In genomic region chrX:70134116-70134477, GRCh38 we compare ENCODE assay signal across 8 cellular contexts. TPM values are rescaled to one million over a fixed set of nuclear protein-coding genes. Genes with fewer than 3 reads are reported as not detected.
A peak's percentile ranks its signal among the peaks of the same experiment; 100 is the strongest.
DNase-seq lines count a peak whose midpoint lies in the region; ATAC-seq and TF ChIP-seq lines count a peak whose summit lies in the region.

No MANE protein-coding gene starts in this region.

- peak overlapping the region in 1 of 2 experiments; percentile 43 for H3K18ac ChIP-seq in mesenchymal stem cell (ENCODE audit: low read depth in 1 of 2, low read length in 2 of 2)

- peak overlapping the region; percentile 74 for H3K27ac ChIP-seq in mesenchymal stem cell (ENCODE audit: low read length, poor library complexity, severe bottlenecking)

- TF ChIP-seq POLR2A in NB4 (IDR thresholded peaks at IDR 0.05; ENCODE audit: extremely low read depth, insufficient read length), result no peak

- peak overlapping the region; percentile 96 for H3K9ac ChIP-seq in mesenchymal stem cell (ENCODE audit: low read length)

- H3K27me3 ChIP-seq in mesenchymal stem cell (ENCODE audit: control insufficient read depth in 1 of 2, insufficient read depth in 1 of 2, low read length in 2 of 2), result peaks cover 0 to 5% of the 10 kb centered on the region in 2 experiments

- TF ChIP-seq CTCF in NB4 (IDR thresholded peaks at IDR 0.05; ENCODE audit: low read depth, low read length), result no peak

- peak; percentile 12 for DNase-seq in EL
- DNase-seq in NB4 (ENCODE audit: low read depth), result no peak
- no peak for DNase-seq in central memory CD8-positive, alpha-beta T cell (ENCODE audit: low spot score in 2 of 2)
- DNase-seq in mesenchymal stem cell, result peak; percentile 72
- no peak for DNase-seq in DMS153 (lab: John Stamatoyannopoulos, UW)
- no peak for DNase-seq in T-helper 9 cell
- no peak for DNase-seq in Kasumi-1 (lab: John Stamatoyannopoulos, UW)

- H3K23ac ChIP-seq in mesenchymal stem cell (ENCODE audit: low read length in 2 of 2), result no peak overlapping the region

- H3K36me3 Mint-ChIP-seq in central memory CD8-positive, alpha-beta T cell (ENCODE audit: insufficient read depth), result peaks cover 23% of the 10 kb centered on the region

- no peak overlapping the region for H2BK15ac ChIP-seq in mesenchymal stem cell (ENCODE audit: low read depth, poor library complexity, severe bottlenecking)

- H3K27me3 Mint-ChIP-seq in central memory CD8-positive, alpha-beta T cell, result no peaks in the 10 kb centered on the region

- peak overlapping the region; percentile 27 for H4K91ac ChIP-seq in mesenchymal stem cell (ENCODE audit: low read length)

- H3K9me3 ChIP-seq in mesenchymal stem cell (ENCODE audit: control insufficient read depth, low read length), result no peaks in the 10 kb centered on the region

- H3K4me1 ChIP-seq in mesenchymal stem cell (ENCODE audit: control insufficient read depth, insufficient read depth, low read depth, low read length), result peaks cover 2% of the 10 kb centered on the region

- no peak overlapping the region for H2BK120ac ChIP-seq in mesenchymal stem cell (ENCODE audit: low read depth, low read length)

- H3K4me3 ChIP-seq in NB4 (ENCODE audit: low read depth, low read length), result peak overlapping the region; percentile 99
- peak overlapping the region; percentile 67 to 84 for H3K4me3 ChIP-seq in mesenchymal stem cell (ENCODE audit: insufficient read depth in 1 of 2, low read depth in 1 of 2, low read length in 2 of 2)

- peak; percentile 1 for ATAC-seq in GM21786 (IDR thresholded peaks at IDR 0.05; ENCODE audit: unreplicated experiment)
- ATAC-seq in central memory CD8-positive, alpha-beta T cell (replicated peaks; ENCODE audit: extremely low read depth, poor library complexity, severe bottlenecking), result peak; percentile 11

- H3K4me2 ChIP-seq in mesenchymal stem cell (ENCODE audit: low read length, poor library complexity, severe bottlenecking), result peak overlapping the region; percentile 87

- H3K14ac ChIP-seq in mesenchymal stem cell (ENCODE audit: low read length in 2 of 2), result no peak overlapping the region

- H3K27ac Mint-ChIP-seq in central memory CD8-positive, alpha-beta T cell (ENCODE audit: low read depth), result peak overlapping the region; percentile 98

- H3K36me3 ChIP-seq in mesenchymal stem cell (ENCODE audit: control insufficient read depth in 1 of 2, insufficient read depth in 2 of 2, low read depth in 1 of 2, low read length in 2 of 2), result peaks cover 0 to 18% of the 10 kb centered on the region in 2 experiments

- no peak overlapping the region for H2BK12ac ChIP-seq in mesenchymal stem cell (ENCODE audit: low read length in 2 of 2)

- H4K8ac ChIP-seq in mesenchymal stem cell (ENCODE audit: low read length), result peak overlapping the region; percentile 82

- WGBS in mesenchymal stem cell, result under 1% methylated on average over 10 of the region's 12 CpGs

- no peaks in the 10 kb centered on the region for H3K79me1 ChIP-seq in mesenchymal stem cell (replicated peaks; ENCODE audit: low read length, poor library complexity, severe bottlenecking)

- no peak overlapping the region for H3K4ac ChIP-seq in mesenchymal stem cell (ENCODE audit: low read depth in 1 of 2, low read length in 2 of 2)

- H3K4me1 Mint-ChIP-seq in central memory CD8-positive, alpha-beta T cell, result peaks cover 29% of the 10 kb centered on the region

- no peak overlapping the region for H2AFZ ChIP-seq in mesenchymal stem cell (ENCODE audit: low read depth, low read length)

- H2BK5ac ChIP-seq in mesenchymal stem cell (ENCODE audit: low read depth, low read length, poor library complexity, severe bottlenecking), result no peak overlapping the region

- H3K4me3 Mint-ChIP-seq in central memory CD8-positive, alpha-beta T cell, result peak overlapping the region; percentile 94

- no peaks in the 10 kb centered on the region for H3K9me3 Mint-ChIP-seq in central memory CD8-positive, alpha-beta T cell

- no peak overlapping the region for H2AK5ac ChIP-seq in mesenchymal stem cell (ENCODE audit: low read length, severe bottlenecking)

RNA-seq across cellular contexts. Expression of gene IGBP1, which starts 0.8 kb away (rescaled TPM):
- polyA plus RNA-seq in mesenchymal stem cell (2013, experiment 1 of 2), result 56.2 TPM
- 58.2 TPM for polyA plus RNA-seq in mesenchymal stem cell (2013, experiment 2 of 2)

RNA-seq across cellular contexts. Expression of gene DGAT2L6, which starts 43.2 kb away (rescaled TPM):
- not detected for polyA plus RNA-seq in mesenchymal stem cell (2013, experiment 1 of 2)
- polyA plus RNA-seq in mesenchymal stem cell (2013, experiment 2 of 2), result not detected

Comparison
In these comparisons a context has a peak if more than half of its experiments do, and no peak if none do; other contexts are left out.
1. DNase-seq: peak in EL (single experiment) and mesenchymal stem cell (single experiment); none in NB4 (single experiment), central memory CD8-positive, alpha-beta T cell (0 of 2), DMS153 (single experiment), T-helper 9 cell (single experiment) and Kasumi-1 (0 of 2).